In genomic region chr13:51193387-51193786, GRCh38 we compare ENCODE assay signal across 3 cellular contexts.
TF ChIP-seq lines count a peak whose summit lies in the region.

No MANE protein-coding gene starts in this region.

TF ChIP-seq in A549, 52 proteins besides CTCF, POLR2A, EP300 and RAD21:
- no peak for TF ChIP-seq NR3C1 (IDR thresholded peaks at IDR 0.05)
- TF ChIP-seq MAFK (IDR thresholded peaks at IDR 0.05; ENCODE audit: partially characterized antibody) = peak; percentile 47
- no peak for TF ChIP-seq MAZ (IDR thresholded peaks at IDR 0.05; ENCODE audit: borderline replicate concordance, low read depth, low read length)

TF ChIP-seq in IMR-90, 13 proteins besides CTCF, POLR2A, EP300 and RAD21:
- TF ChIP-seq RCOR1 (IDR thresholded peaks at IDR 0.05; ENCODE audit: insufficient replicate concordance, low read length) = no peak
- peak; percentile 49; the same call in 1 of the 2 replicates for TF ChIP-seq MAFK (IDR thresholded peaks at IDR 0.05; ENCODE audit: low read depth, low read length)
- TF ChIP-seq SMC3 (IDR thresholded peaks at IDR 0.05; ENCODE audit: low read depth, low read length) = no peak

TF ChIP-seq in H1, 55 proteins besides CTCF, POLR2A, EP300 and RAD21:
- TF ChIP-seq HDAC2 (IDR thresholded peaks at IDR 0.05; ENCODE audit: borderline replicate concordance in 1 of 2, low read depth in 2 of 2, low read length in 2 of 2) (no peak), GTF2F1 (IDR thresholded peaks at IDR 0.05; ENCODE audit: borderline replicate concordance, low read depth, low read length) (no peak), MAFK (IDR thresholded peaks at IDR 0.05; ENCODE audit: low read depth, low read length) (peak; percentile 14; the same call in 1 of the 2 replicates)
TF ChIP-seq in H1: peak in this region for 1.
